In genomic region chr20:37411408-37412306, GRCh38 we compare ENCODE assay signal across 1 cellular context.
A peak's percentile ranks its signal among the peaks of the same experiment; 100 is the strongest.
TF ChIP-seq lines count a peak whose summit lies in the region.

No MANE protein-coding gene starts in this region.

TF ChIP-seq in K562, 482 proteins besides CTCF, POLR2A, EP300 and RAD21 (continued from another document):
- TF ChIP-seq ZBTB1 (CRISPR knock-in tag; IDR thresholded peaks at IDR 0.05; ENCODE audit: borderline replicate concordance, low read depth) (peak; percentile 84), HLTF (IDR thresholded peaks at IDR 0.05) (0 out of 2 replicates have a peak, but pooled peaks have one; percentile 14), GTF3C2 (IDR thresholded peaks at IDR 0.05; ENCODE audit: borderline replicate concordance, extremely low read depth, insufficient read length) (no peak)
